Comparison of ENCODE assay signal across 11 cellular contexts in genomic region chrX:13732246-13733067, GRCh38. TPM values are rescaled to one million over a fixed set of nuclear protein-coding genes. Genes with fewer than 3 reads are reported as not detected.
DNase-seq lines count a peak whose midpoint lies in the region; FAIRE-seq and TF ChIP-seq lines count a peak whose summit lies in the region.
"Had no signal": no experiment of that assay in that cellular context is flagged by ENCODE, and none has a peak within 500 bp of the region (broad histone marks: within the 10 kb centered on the region; RNA-seq: fewer than 3 reads in every experiment).

No MANE protein-coding gene starts in this region.

- no peak overlapping the region for H3K27ac Mint-ChIP-seq in endodermal cell

- no peaks in the 10 kb centered on the region for H3K27me3 ChIP-seq in endodermal cell (ENCODE audit: control insufficient read depth, insufficient read depth, low read length, poor library complexity, severe bottlenecking)

- H3K27ac ChIP-seq in OCI-LY7 (ENCODE audit: low read depth, low read length, poor library complexity, severe bottlenecking) (peak overlapping the region; percentile 99), endodermal cell (ENCODE audit: low read depth, low read length) (no peak overlapping the region)
- H3K27ac ChIP-seq: WERI-Rb-1 had no signal

- peaks cover 19% of the 10 kb centered on the region for H3K36me3 Mint-ChIP-seq in endodermal cell (ENCODE audit: low read depth)

- 93 to 100% methylated on average over 3 to 5 of the region's 7 CpGs for WGBS in endodermal cell (ENCODE audit: insufficient coverage in 1 of 2, insufficient read length in 1 of 2), 2 experiments

- H3K9me2 ChIP-seq in OCI-LY7 (ENCODE audit: insufficient read depth, low read length) = no peaks in the 10 kb centered on the region

- H3K36me3 ChIP-seq in OCI-LY7 (ENCODE audit: insufficient read depth, low read length) (peaks cover 30% of the 10 kb centered on the region), endodermal cell (ENCODE audit: control insufficient read depth, insufficient read depth, low read length) (peaks cover 6% of the 10 kb centered on the region)

- H3K4me3 ChIP-seq in OCI-LY7 (ENCODE audit: low read depth, low read length, poor library complexity, severe bottlenecking) (peak overlapping the region; percentile 85), endodermal cell (ENCODE audit: low read length) (peak overlapping the region; percentile 89)

- H2AFZ ChIP-seq in OCI-LY7 (ENCODE audit: low read length) = no peak overlapping the region

- CTCF ChIA-PET in OCI-LY7 (lab: Charles Lee; ENCODE audit: unreplicated experiment) = no interaction called here

- H3K4me1 Mint-ChIP-seq in endodermal cell = peaks cover 15% of the 10 kb centered on the region

- POLR2A ChIA-PET in OCI-LY7 (lab: Charles Lee) = interaction anchor here (0.5 to 5.6 kb wide), 6 partner anchors 20 to 895 kb away, joined by 3 to 52 read pairs (median 4); no protein-coding TSS in a partner anchor

- no peaks in the 10 kb centered on the region for H4K20me1 ChIP-seq in OCI-LY7 (ENCODE audit: insufficient read depth, low read length)

- intact Hi-C loops in OCI-LY7 (cut with micrococcal nuclease; ENCODE audit: unreplicated experiment) = loop anchor here (5.0 to 10.0 kb wide), 5 partner anchors 35 to 775 kb away; partner anchors contain the start of gene GEMIN8

- peaks cover 85% of the 10 kb centered on the region for H3K79me2 ChIP-seq in OCI-LY7 (ENCODE audit: insufficient read depth, low read depth, low read length)

- no peak for FAIRE-seq in HTR-8/SVneo (lab: Jason Lieb, UNC)

- no peak overlapping the region for H3K4me3 Mint-ChIP-seq in endodermal cell

- H3K9me3 Mint-ChIP-seq in endodermal cell = peaks cover 62% of the 10 kb centered on the region

- H3K4me1 ChIP-seq in OCI-LY7 (ENCODE audit: insufficient read depth, low read length, poor library complexity, severe bottlenecking) = peaks cover 21% of the 10 kb centered on the region
- H3K4me1 ChIP-seq in endodermal cell (ENCODE audit: control insufficient read depth, insufficient read depth, low read length) = no peaks in the 10 kb centered on the region

- H3K9me3 ChIP-seq in OCI-LY7 (ENCODE audit: low read length) (no peaks in the 10 kb centered on the region), endodermal cell (ENCODE audit: control insufficient read depth, low read length) (no peaks in the 10 kb centered on the region)

- H3K9ac ChIP-seq in endodermal cell (ENCODE audit: extremely low read depth, low read length, poor library complexity, severe bottlenecking) = no peak overlapping the region

- peak overlapping the region; percentile 86 for H3K4me2 ChIP-seq in OCI-LY7 (ENCODE audit: low read length)

- H3K27me3 Mint-ChIP-seq in endodermal cell (ENCODE audit: insufficient read depth) = no peaks in the 10 kb centered on the region

- DNase-seq in NOMO-1 treated with DMSO at 0.1 percent for 48 hours (lab: John Stamatoyannopoulos, UW; ENCODE audit: unreplicated experiment) (peak; percentile 21), NOMO-1 (lab: John Stamatoyannopoulos, UW; ENCODE audit: unreplicated experiment in 2 of 2) (no peak), OCI-LY7 (ENCODE audit: low spot score) (peak; percentile 57), endodermal cell (no peak), renal cortical epithelial cell (ENCODE audit: low read depth) (peak; percentile 28), HTR-8/SVneo (ENCODE audit: insufficient read length, low spot score) (no peak), D341Med (ENCODE audit: low spot score) (no peak)
- DNase-seq in effector CD4-positive, alpha-beta T cell = no peak
- DNase-seq: head of caudate nucleus; stimulated activated CD4-positive, alpha-beta T cell treated with anti-CD3 and anti-CD28 coated beads, Interleukin-4, amount 100 ng/mL, for 24 hours; WERI-Rb-1 had no signal

- TF ChIP-seq CTCF in OCI-LY7 (conservative IDR thresholded peaks at IDR 0.05; ENCODE audit: low read length) = no peak
- no peak for TF ChIP-seq CTCF in endodermal cell (conservative IDR thresholded peaks at IDR 0.05)

- no TSS peak for BruUV-seq in OCI-LY7 (replicated peaks; lab: Mats Ljungman, UMichigan)

RNA-seq across cellular contexts. Expression of gene TRAPPC2, which starts 2.0 kb away (rescaled TPM):
- 16.4 and 22.2 TPM in 2 replicates for total RNA-seq in OCI-LY7 (2014; rRNA removed; shearing (Covaris generic))
- total RNA-seq in OCI-LY7 (2022) = 27.0 and 32.3 TPM in 2 replicates
- total RNA-seq in endodermal cell = 10 to 100 TPM; 12.8 to 14.7 TPM
- 16.2 TPM for polyA plus RNA-seq in endodermal cell (2013, experiment 1 of 2)
- polyA plus RNA-seq in endodermal cell (2013, experiment 2 of 2) = 13.9 TPM
- 28.1 and 32.5 TPM in 2 replicates for total RNA-seq in renal cortical epithelial cell

RNA-seq across cellular contexts. Expression of gene OFD1, which starts 2.1 kb away (rescaled TPM):
- 60.7 and 71.0 TPM in 2 replicates for total RNA-seq in OCI-LY7 (2014; rRNA removed; shearing (Covaris generic))
- total RNA-seq in OCI-LY7 (2022) (64.7 and 69.8 TPM in 2 replicates), endodermal cell (10 to 100 TPM; 25.9 to 29.7 TPM), renal cortical epithelial cell (17.5 and 27.3 TPM in 2 replicates)
- 23.3 TPM for polyA plus RNA-seq in endodermal cell (2013, experiment 1 of 2)
- 23.1 TPM for polyA plus RNA-seq in endodermal cell (2013, experiment 2 of 2)

RNA-seq across cellular contexts. Expression of gene RAB9A, which starts 43.5 kb away (rescaled TPM):
- 11.2 and 14.1 TPM in 2 replicates for total RNA-seq in OCI-LY7 (2014; rRNA removed; shearing (Covaris generic))
- total RNA-seq in OCI-LY7 (2022) = 9.4 and 11.7 TPM in 2 replicates
- 10 to 100 TPM; 22.3 to 28.0 TPM for total RNA-seq in endodermal cell
- 27.5 TPM for polyA plus RNA-seq in endodermal cell (2013, experiment 1 of 2)
- polyA plus RNA-seq in endodermal cell (2013, experiment 2 of 2) = 24.1 TPM
- total RNA-seq in renal cortical epithelial cell = 50.4 and 94.3 TPM in 2 replicates

Comparison
In these comparisons a context has a peak if more than half of its experiments do, and no peak if none do; other contexts are left out.
1. DNase-seq: peak in NOMO-1 treated with DMSO at 0.1 percent for 48 hours (single experiment), OCI-LY7 (single experiment) and renal cortical epithelial cell (single experiment); none in NOMO-1 (0 of 2), endodermal cell (single experiment), HTR-8/SVneo (single experiment), effector CD4-positive, alpha-beta T cell (single experiment) and D341Med (single experiment).